In the genomic region with DNA sequence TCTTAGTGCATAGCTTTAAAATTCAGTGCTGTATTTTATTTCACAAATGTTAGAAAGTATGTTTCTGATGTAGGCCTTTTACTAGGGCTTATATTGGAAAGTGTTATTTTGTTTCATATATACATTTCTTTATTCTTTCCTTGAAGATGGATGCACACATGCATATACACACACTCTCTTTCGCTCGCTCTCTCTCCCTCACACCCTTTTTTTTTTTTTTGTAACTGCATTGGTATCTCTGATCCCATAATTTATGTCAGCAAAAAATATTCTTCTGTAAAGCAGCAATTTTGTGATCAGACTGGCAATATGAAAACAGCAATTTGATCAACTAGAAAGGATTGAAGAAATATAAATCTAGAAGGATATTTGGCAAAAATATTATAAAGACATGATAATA, we compare ENCODE assay signal across 10 cellular contexts. TPM values are rescaled to one million over a fixed set of nuclear protein-coding genes. Genes with fewer than 3 reads are reported as not detected.
A peak's percentile ranks its signal among the peaks of the same experiment; 100 is the strongest.
DNase-seq lines count a peak whose midpoint lies in the region; ATAC-seq and TF ChIP-seq lines count a peak whose summit lies in the region.
"Had no signal": no experiment of that assay in that cellular context is flagged by ENCODE, and none has a peak within 500 bp of the region (broad histone marks: within the 10 kb centered on the region; RNA-seq: fewer than 3 reads in every experiment).

No MANE protein-coding gene starts in this region.

- H3K4me3 Mint-ChIP-seq in activated naive CD4-positive, alpha-beta T cell treated with anti-CD3 and anti-CD28 coated beads, Interleukin-2, amount 10 ng/mL, durations not matched to agents 7 days and 5 days: peak overlapping the region; percentile 99
- peak overlapping the region; percentile 1 for H3K4me3 Mint-ChIP-seq in activated B cell treated with CpG ODN at 0.5 μM for 24 hours
- H3K4me3 Mint-ChIP-seq in stimulated activated naive CD8-positive, alpha-beta T cell treated with anti-CD3 and anti-CD28 coated beads, Interleukin-15, amount 100 ng/mL, for 72 hours: peak overlapping the region; percentile 51 to 100

- H3K27ac Mint-ChIP-seq in activated naive CD4-positive, alpha-beta T cell treated with anti-CD3 and anti-CD28 coated beads, Interleukin-2, amount 10 ng/mL, durations not matched to agents 7 days and 5 days: peak overlapping the region; percentile 51
- H3K27ac Mint-ChIP-seq in activated B cell treated with CpG ODN at 0.5 μM for 24 hours: no peak overlapping the region
- H3K27ac Mint-ChIP-seq in stimulated activated naive CD8-positive, alpha-beta T cell treated with anti-CD3 and anti-CD28 coated beads, Interleukin-15, amount 100 ng/mL, for 72 hours: peak overlapping the region in 1 of 2 donors; percentile 25

- H3K4me3 ChIP-seq in foreskin fibroblast (ENCODE audit: low read depth in 1 of 2, low read length in 2 of 2): peak overlapping the region; percentile 73 to 97

- CTCF ChIA-PET in activated naive CD4-positive, alpha-beta T cell treated with anti-CD3 and anti-CD28 coated beads, Interleukin-2, amount 10 ng/mL, durations not matched to agents 7 days and 5 days (lab: Charles Lee): no interaction called here
- CTCF ChIA-PET in activated B cell treated with CpG ODN at 0.5 μM for 24 hours (lab: Charles Lee): no interaction called here

- ATAC-seq in activated B cell treated with CpG ODN at 0.5 μM for 24 hours (ENCODE audit: low read depth): no peak
- ATAC-seq in stimulated activated naive CD8-positive, alpha-beta T cell treated with anti-CD3 and anti-CD28 coated beads, Interleukin-15, amount 100 ng/mL, for 72 hours: no peak
- no peak for ATAC-seq in GM18517 (IDR thresholded peaks at IDR 0.05; ENCODE audit: unreplicated experiment)
- no peak for ATAC-seq in HG02642 (IDR thresholded peaks at IDR 0.05; ENCODE audit: poor library complexity, unreplicated experiment)

- no peaks in the 10 kb centered on the region for H3K9me3 Mint-ChIP-seq in activated naive CD4-positive, alpha-beta T cell treated with anti-CD3 and anti-CD28 coated beads, Interleukin-2, amount 10 ng/mL, durations not matched to agents 7 days and 5 days
- no peaks in the 10 kb centered on the region for H3K9me3 Mint-ChIP-seq in activated B cell treated with CpG ODN at 0.5 μM for 24 hours
- no peaks in the 10 kb centered on the region for H3K9me3 Mint-ChIP-seq in stimulated activated naive CD8-positive, alpha-beta T cell treated with anti-CD3 and anti-CD28 coated beads, Interleukin-15, amount 100 ng/mL, for 72 hours

- TF ChIP-seq CTCF in activated B cell treated with CpG ODN at 0.5 μM for 24 hours (IDR thresholded peaks at IDR 0.05) (no peak), foreskin fibroblast (IDR thresholded peaks at IDR 0.05; ENCODE audit: low read depth, low read length) (no peak)

- H3K27me3 Mint-ChIP-seq in activated naive CD4-positive, alpha-beta T cell treated with anti-CD3 and anti-CD28 coated beads, Interleukin-2, amount 10 ng/mL, durations not matched to agents 7 days and 5 days: no peaks in the 10 kb centered on the region
- no peaks in the 10 kb centered on the region for H3K27me3 Mint-ChIP-seq in activated B cell treated with CpG ODN at 0.5 μM for 24 hours
- H3K27me3 Mint-ChIP-seq in stimulated activated naive CD8-positive, alpha-beta T cell treated with anti-CD3 and anti-CD28 coated beads, Interleukin-15, amount 100 ng/mL, for 72 hours: no peaks in the 10 kb centered on the region

- DNase-seq in activated naive CD4-positive, alpha-beta T cell treated with anti-CD3 and anti-CD28 coated beads, Interleukin-2, amount 10 ng/mL, durations not matched to agents 7 days and 5 days: no peak
- DNase-seq in activated naive CD4-positive, alpha-beta T cell treated with anti-CD3 and anti-CD28 coated beads, Interleukin-2, amount 50 U/mL, for 16 hours: no peak
- DNase-seq in activated B cell treated with CpG ODN at 0.5 μM for 24 hours (no peak), foreskin fibroblast (no peak), GM03348 (ENCODE audit: low spot score) (no peak)
- no peak for DNase-seq in stimulated activated naive CD8-positive, alpha-beta T cell treated with anti-CD3 and anti-CD28 coated beads, Interleukin-15, amount 100 ng/mL, for 72 hours
- DNase-seq: activated gamma-delta T cell treated with Interleukin-2 at 50 U/mL for 16 hours, NCI-H1048 had no signal

- POLR2A ChIA-PET in activated B cell treated with CpG ODN at 0.5 μM for 24 hours (lab: Charles Lee): interaction anchor here (0.5 to 2.1 kb wide), 5 partner anchors 179 to 1515 kb away, joined by 3 to 8 read pairs (median 4); no protein-coding TSS in a partner anchor

- peaks cover 50% of the 10 kb centered on the region for H3K4me1 Mint-ChIP-seq in activated naive CD4-positive, alpha-beta T cell treated with anti-CD3 and anti-CD28 coated beads, Interleukin-2, amount 10 ng/mL, durations not matched to agents 7 days and 5 days
- peaks cover 55% of the 10 kb centered on the region for H3K4me1 Mint-ChIP-seq in activated B cell treated with CpG ODN at 0.5 μM for 24 hours
- H3K4me1 Mint-ChIP-seq in stimulated activated naive CD8-positive, alpha-beta T cell treated with anti-CD3 and anti-CD28 coated beads, Interleukin-15, amount 100 ng/mL, for 72 hours: peaks cover 42% of the 10 kb centered on the region

- intact Hi-C loops in activated B cell treated with CpG ODN at 0.5 μM for 24 hours (cut with micrococcal nuclease): no loop called here

- peaks cover 12% of the 10 kb centered on the region for H3K36me3 Mint-ChIP-seq in activated naive CD4-positive, alpha-beta T cell treated with anti-CD3 and anti-CD28 coated beads, Interleukin-2, amount 10 ng/mL, durations not matched to agents 7 days and 5 days
- H3K36me3 Mint-ChIP-seq in activated B cell treated with CpG ODN at 0.5 μM for 24 hours (ENCODE audit: low read depth): peaks cover 25% of the 10 kb centered on the region

RNA-seq across cellular contexts. Expression of gene MBD5, which starts 2.0 kb away (rescaled TPM):
- 48.5 and 55.7 TPM in 2 replicates for total RNA-seq in activated B cell treated with CpG ODN at 0.5 μM for 24 hours

RNA-seq across cellular contexts. Expression of gene ORC4, which starts 2.3 kb away (rescaled TPM):
- total RNA-seq in activated B cell treated with CpG ODN at 0.5 μM for 24 hours: 28.2 and 30.7 TPM in 2 replicates

Comparison
In these comparisons a context has a peak if more than half of its experiments do, and no peak if none do; other contexts are left out.
1. H3K4me3 Mint-ChIP-seq: peak in every context shown above with its lines; median percentile 99 in activated naive CD4-positive, alpha-beta T cell treated with anti-CD3 and anti-CD28 coated beads, Interleukin-2, amount 10 ng/mL, durations not matched to agents 7 days and 5 days; 76 in stimulated activated naive CD8-positive, alpha-beta T cell treated with anti-CD3 and anti-CD28 coated beads, Interleukin-15, amount 100 ng/mL, for 72 hours; 1 in activated B cell treated with CpG ODN at 0.5 μM for 24 hours.